In the genomic region with DNA sequence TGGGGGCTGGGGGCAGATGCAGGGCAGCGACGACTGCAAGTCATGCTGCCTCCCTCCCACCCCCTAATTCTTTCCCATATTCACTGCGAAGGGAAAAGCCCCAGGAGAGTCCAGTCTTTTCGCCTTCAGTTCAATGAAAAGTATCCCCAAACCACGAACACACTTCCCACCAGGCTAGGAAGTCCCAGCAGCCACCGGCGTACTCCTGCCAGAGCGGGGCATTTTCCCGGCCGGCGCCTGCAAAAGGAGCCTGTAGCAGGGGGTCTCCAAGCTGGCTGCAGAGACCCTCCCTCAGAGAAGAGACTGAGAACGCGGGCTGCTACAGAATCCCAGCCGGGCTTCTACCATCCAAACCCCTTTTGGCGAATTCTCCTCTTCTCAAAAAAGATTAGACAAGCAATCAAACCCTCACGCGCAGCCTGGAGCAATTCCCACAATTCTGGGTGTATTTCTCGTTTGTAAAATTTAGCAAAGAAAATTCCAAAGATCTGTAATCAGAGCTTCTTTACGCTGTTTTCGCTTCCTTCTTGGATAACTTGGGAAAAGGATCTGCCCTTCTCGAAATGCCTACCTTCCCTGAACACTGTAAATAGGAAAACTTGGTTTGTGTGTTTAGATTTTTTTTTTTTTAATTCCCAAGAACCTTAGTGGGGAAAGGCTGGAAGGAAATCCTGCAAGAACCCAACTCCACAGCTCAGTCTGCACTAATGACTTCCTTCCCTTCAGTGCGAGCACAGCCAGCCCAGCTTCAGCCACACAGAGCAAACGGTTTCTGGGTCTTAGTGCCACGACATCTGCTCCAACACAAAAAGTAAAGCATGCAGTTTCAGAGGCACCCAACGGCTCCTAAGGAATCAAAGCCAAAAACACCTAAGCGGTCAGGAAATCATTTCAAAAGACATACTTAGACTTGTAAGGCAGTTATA, we compare ENCODE assay signal across 1 cellular context.
TF ChIP-seq lines count a peak whose summit lies in the region.

No MANE protein-coding gene starts in this region.

TF ChIP-seq in IMR-90, 13 proteins besides CTCF, POLR2A, EP300 and RAD21 (continued from another document):
- no peak for TF ChIP-seq MAZ (IDR thresholded peaks at IDR 0.05; ENCODE audit: borderline replicate concordance, low read depth, low read length)
